Comparison of ENCODE assay signal across 23 cellular contexts in the genomic region with DNA sequence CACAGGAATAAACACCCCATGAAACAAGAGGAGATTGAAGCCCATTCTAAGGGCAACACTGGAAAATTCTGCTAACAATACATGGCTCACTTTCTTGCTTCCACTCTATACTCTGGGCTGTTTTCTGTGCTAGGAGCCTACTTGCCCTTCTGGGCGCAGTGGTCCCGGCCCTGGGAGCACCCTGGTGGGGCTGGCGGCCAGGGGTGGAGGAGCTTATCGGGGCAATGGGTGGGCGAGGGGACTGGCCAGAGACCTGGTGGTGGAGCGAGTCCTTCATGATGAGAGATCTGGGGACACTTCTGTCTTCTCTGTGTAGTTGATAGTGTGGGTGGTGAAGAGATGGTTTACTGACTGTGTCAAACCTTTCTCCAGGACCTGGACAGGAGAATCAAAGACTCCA.
"Had no signal": no experiment of that assay in that cellular context is flagged by ENCODE, and none has a peak within 500 bp of the region (broad histone marks: within the 10 kb centered on the region; RNA-seq: fewer than 3 reads in every experiment).

No MANE protein-coding gene starts in this region.

- H3K4me3 ChIP-seq: K562, SJSA1, SK-N-MC had no signal

- H3K27ac ChIP-seq: HL-60, KMS-11, SJSA1, SK-N-MC had no signal

- H3K9me3 ChIP-seq: SJSA1 had no signal

- H3K36me3 Mint-ChIP-seq: IgD-negative memory B cell had no signal

- H3K36me3 ChIP-seq: SJSA1 had no signal

- H3K4me3 Mint-ChIP-seq: IgD-negative memory B cell had no signal

- H3K4me1 ChIP-seq: SJSA1 had no signal

- H3K27me3 ChIP-seq: SJSA1 had no signal

- H3K27ac Mint-ChIP-seq: IgD-negative memory B cell had no signal

- ATAC-seq: K562 had no signal

- H3K27me3 Mint-ChIP-seq: IgD-negative memory B cell had no signal

- H3K4me1 Mint-ChIP-seq: IgD-negative memory B cell had no signal

- H3K9ac ChIP-seq: KMS-11 had no signal

- H3K9me3 Mint-ChIP-seq: IgD-negative memory B cell had no signal

- DNase-seq: Kasumi-1, MM.1S, NCI-H1092 treated with DMSO at 0.1 percent for 48 hours, NCI-H1436, NCI-H187, NCI-H2029, NCI-H2081 treated with DMSO at 0.1 percent for 48 hours, NCI-H2171, NCI-H226, NCI-H446, NCI-H510A, NCI-H524 treated with DMSO at 0.1 percent for 48 hours, NCI-H69, NCI-H774, Right ventricle myocardium superior, RPMI8226, SIG-M5 had no signal
